Comparison of ENCODE assay signal across 15 cellular contexts in the genomic region with DNA sequence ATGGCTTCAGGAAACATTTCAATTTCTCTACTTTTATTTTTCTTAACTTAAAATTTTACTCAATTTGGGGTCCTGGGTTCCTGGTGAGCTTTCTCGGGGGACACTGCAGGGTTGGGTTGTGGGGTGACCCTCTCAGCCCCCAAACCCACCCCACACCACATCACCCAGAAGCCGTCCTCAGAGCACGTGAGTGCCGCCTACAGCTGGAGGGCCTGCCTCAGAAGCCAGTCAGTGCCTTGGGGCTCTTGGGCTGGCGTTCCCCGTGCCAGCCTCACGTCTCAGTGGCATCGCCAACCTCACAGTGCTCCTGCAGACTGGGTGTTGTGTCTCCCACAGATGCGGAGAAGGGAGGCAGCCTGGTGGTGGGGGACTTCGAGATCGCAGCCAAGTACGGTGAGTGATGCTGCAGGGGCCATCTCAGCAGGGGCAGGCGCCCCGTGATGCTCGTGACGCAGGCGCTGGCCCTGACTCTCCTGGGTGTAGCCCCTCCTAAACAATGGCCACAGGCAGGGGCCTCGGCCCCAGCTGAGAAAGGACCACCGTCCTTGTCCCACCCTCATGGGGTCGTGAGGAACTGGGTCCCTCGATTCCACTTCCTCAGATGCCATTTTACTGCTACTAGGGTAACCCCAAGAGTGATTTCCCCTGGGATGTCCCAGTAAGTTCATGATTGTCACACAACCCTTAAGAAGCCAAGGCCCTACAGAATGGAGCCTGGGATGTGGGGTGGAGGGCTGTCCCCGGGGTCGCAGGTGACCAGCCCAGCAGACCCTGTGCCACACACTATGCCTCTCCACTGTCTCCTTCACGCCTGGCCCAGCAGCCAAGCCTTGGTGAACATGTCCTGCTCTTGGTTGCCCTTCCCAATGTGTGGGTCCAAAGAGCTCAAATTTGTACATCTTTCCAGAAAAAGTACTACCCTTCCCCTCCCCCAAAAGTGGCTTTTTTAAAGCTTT. TPM values are rescaled to one million over a fixed set of nuclear protein-coding genes. Genes with fewer than 3 reads are reported as not detected.
A peak's percentile ranks its signal among the peaks of the same experiment; 100 is the strongest.
DNase-seq lines count a peak whose midpoint lies in the region; ATAC-seq, FAIRE-seq and TF ChIP-seq lines count a peak whose summit lies in the region.
"Had no signal": no experiment of that assay in that cellular context is flagged by ENCODE, and none has a peak within 500 bp of the region (broad histone marks: within the 10 kb centered on the region; RNA-seq: fewer than 3 reads in every experiment).

No MANE protein-coding gene starts in this region.

- H2AFZ ChIP-seq in mammary epithelial cell (ENCODE audit: low read depth, low read length): no peak overlapping the region

- TSS peak; percentile 47 for BruUV-seq in mammary epithelial cell (replicated peaks; lab: Mats Ljungman, UMichigan)

- no peaks in the 10 kb centered on the region for H3K9me3 Mint-ChIP-seq in CD8-positive, alpha-beta memory T cell
- no peaks in the 10 kb centered on the region for H3K9me3 Mint-ChIP-seq in neural crest cell
- H3K9me3 Mint-ChIP-seq: naive B cell; T-helper 2 cell treated with Interferon-gamma antibody and Interleukin-4, amounts not matched to agents 5 μg/mL and 100 μg/mL, for 36 hours had no signal

- TF ChIP-seq CTCF in mammary epithelial cell (conservative IDR thresholded peaks at IDR 0.05 in 1 of 2, IDR thresholded peaks at IDR 0.05 in 1 of 2; ENCODE audit: extremely low read depth in 1 of 2, insufficient read depth in 1 of 2, low read depth in 1 of 2, low read length in 2 of 2) (no peak), neural crest cell (conservative IDR thresholded peaks at IDR 0.05) (no peak)

- H4K20me1 ChIP-seq in mammary epithelial cell (ENCODE audit: insufficient read depth, low read length): no peaks in the 10 kb centered on the region

- H3K9ac ChIP-seq in mammary epithelial cell (ENCODE audit: insufficient read depth, low read length): peak overlapping the region; percentile 35

- DNase-seq in CD8-positive, alpha-beta memory T cell: peak in 1 of 5 donors; percentile 23
- DNase-seq in HTR-8/SVneo (ENCODE audit: insufficient read length, low spot score) (no peak), mammary epithelial cell (no peak), neural crest cell (ENCODE audit: low read depth, low spot score) (no peak), COR-L47 (lab: John Stamatoyannopoulos, UW) (no peak)
- DNase-seq: activated gamma-delta T cell; naive B cell; NCI-H1694 treated with DMSO at 0.1 percent for 48 hours; NCI-H524 treated with DMSO at 0.1 percent for 48 hours; retina; stimulated activated CD4-positive, alpha-beta T cell treated with anti-CD3 and anti-CD28 coated beads, Interleukin-4, amount 100 ng/mL, for 1 hour had no signal

- H3K4me1 Mint-ChIP-seq in CD8-positive, alpha-beta memory T cell: peaks cover 0 to 3% (median 0%) of the 10 kb centered on the region in 3 donors
- H3K4me1 Mint-ChIP-seq in neural crest cell: peaks cover 16% of the 10 kb centered on the region
- H3K4me1 Mint-ChIP-seq: naive B cell had no signal

- 96% methylated on average over 16 of the region's 24 CpGs for WGBS in mammary epithelial cell (ENCODE audit: low coverage, missing lambda C conversion rate)

- peak overlapping the region; percentile 31 for H3K27ac ChIP-seq in CD8-positive, alpha-beta memory T cell (ENCODE audit: low read depth, low read length)
- H3K27ac ChIP-seq in mammary epithelial cell (ENCODE audit: insufficient read depth, low read depth, low read length): peak overlapping the region; percentile 79
- H3K27ac ChIP-seq: uterus had no signal

- H3K36me3 Mint-ChIP-seq in CD8-positive, alpha-beta memory T cell: peaks cover 0 to 39% (median 6%) of the 10 kb centered on the region in 3 donors
- H3K36me3 Mint-ChIP-seq in neural crest cell (ENCODE audit: low read depth): no peaks in the 10 kb centered on the region

- in situ Hi-C loops in mammary epithelial cell (cut with MboI; ENCODE audit: low sequenced_read_pairs in 2 of 2): loop anchor here in 1 of 2 donors (25.0 kb wide), 1 partner anchor 88 kb away; no protein-coding TSS in a partner anchor

- no peaks in the 10 kb centered on the region for H3K27me3 ChIP-seq in CD8-positive, alpha-beta memory T cell (ENCODE audit: insufficient read depth, low read length, poor library complexity, severe bottlenecking)
- H3K27me3 ChIP-seq in mammary epithelial cell (ENCODE audit: insufficient read depth, low read length): no peaks in the 10 kb centered on the region
- H3K27me3 ChIP-seq: uterus had no signal

- H3K4me1 ChIP-seq in CD8-positive, alpha-beta memory T cell (ENCODE audit: insufficient read depth, low read length): no peaks in the 10 kb centered on the region
- peaks cover 53% of the 10 kb centered on the region for H3K4me1 ChIP-seq in mammary epithelial cell (ENCODE audit: insufficient read depth, low read length)

- dilution Hi-C loops in mammary epithelial cell (cut with HindIII; ENCODE audit: low sequenced_read_pairs): no loop called here

- POLR2A ChIA-PET in CD8-positive, alpha-beta memory T cell (lab: Charles Lee): interaction anchor here (0.6 kb wide), 1 partner anchor 1833 kb away, joined by 3 read pairs; no protein-coding TSS in a partner anchor

- H3K4me3 ChIP-seq in CD8-positive, alpha-beta memory T cell (ENCODE audit: low read length): no peak overlapping the region
- no peak overlapping the region for H3K4me3 ChIP-seq in mammary epithelial cell (replicated peaks in 1 of 3; ENCODE audit: insufficient read depth in 1 of 3, low read depth in 2 of 3, low read length in 3 of 3)
- H3K4me3 ChIP-seq: uterus had no signal

- H3K36me3 ChIP-seq in CD8-positive, alpha-beta memory T cell (ENCODE audit: insufficient read depth, low read length): no peaks in the 10 kb centered on the region
- H3K36me3 ChIP-seq in mammary epithelial cell (ENCODE audit: insufficient read depth, low read length): peaks cover 10% of the 10 kb centered on the region
- H3K36me3 ChIP-seq: uterus had no signal

- CTCF ChIA-PET in CD8-positive, alpha-beta memory T cell (lab: Charles Lee): no interaction called here
- CTCF ChIA-PET in mammary epithelial cell (lab: Charles Lee; ENCODE audit: low non-redundant PET): interaction anchor here (1.2 kb wide), 1 partner anchor 23 kb away, joined by 4 read pairs; no protein-coding TSS in a partner anchor

- no peaks in the 10 kb centered on the region for H3K27me3 Mint-ChIP-seq in CD8-positive, alpha-beta memory T cell
- H3K27me3 Mint-ChIP-seq in neural crest cell (ENCODE audit: low read depth): no peaks in the 10 kb centered on the region
- H3K27me3 Mint-ChIP-seq: naive B cell had no signal

- FAIRE-seq in HTR-8/SVneo (lab: Jason Lieb, UNC): peak; percentile 4

- peak overlapping the region in 1 of 8 donors; percentile 76 for H3K27ac Mint-ChIP-seq in CD8-positive, alpha-beta memory T cell
- peak overlapping the region; percentile 6 for H3K27ac Mint-ChIP-seq in neural crest cell (ENCODE audit: unreplicated experiment)
- H3K27ac Mint-ChIP-seq: T-helper 2 cell treated with Interferon-gamma antibody and Interleukin-4, amounts not matched to agents 5 μg/mL and 100 μg/mL, for 36 hours had no signal

- intact Hi-C loops in mammary epithelial cell (cut with micrococcal nuclease): loop anchor here (1.0 kb wide), 2 partner anchors 14 to 24 kb away; a partner anchor contains a TSS

- no peaks in the 10 kb centered on the region for H3K9me3 ChIP-seq in CD8-positive, alpha-beta memory T cell (ENCODE audit: low read length)
- no peaks in the 10 kb centered on the region for H3K9me3 ChIP-seq in mammary epithelial cell (replicated peaks; ENCODE audit: insufficient read depth, low read length)
- H3K9me3 ChIP-seq: uterus had no signal

- H3K4me3 Mint-ChIP-seq in CD8-positive, alpha-beta memory T cell: no peak overlapping the region
- no peak overlapping the region for H3K4me3 Mint-ChIP-seq in neural crest cell
- H3K4me3 Mint-ChIP-seq: T-helper 2 cell treated with Interferon-gamma antibody and Interleukin-4, amounts not matched to agents 5 μg/mL and 100 μg/mL, for 36 hours had no signal

- H3K79me2 ChIP-seq in mammary epithelial cell (ENCODE audit: insufficient read depth, low read length): peaks cover 21% of the 10 kb centered on the region

- H3K4me2 ChIP-seq in mammary epithelial cell (ENCODE audit: insufficient read depth, low read depth, low read length): peak overlapping the region; percentile 52

- ATAC-seq in HG03469 (IDR thresholded peaks at IDR 0.05; ENCODE audit: unreplicated experiment) (no peak), GM18858 (IDR thresholded peaks at IDR 0.05; ENCODE audit: unreplicated experiment) (no peak)

RNA-seq across cellular contexts. Expression of a gene that starts 23.8 kb away (rescaled TPM):
- total RNA-seq in CD8-positive, alpha-beta memory T cell: 10 to 100 TPM; 32.5 to 35.7 TPM
- 35.6 TPM for polyA plus RNA-seq in CD8-positive, alpha-beta memory T cell
- total RNA-seq in mammary epithelial cell (1,000 to 10,000 TPM in 1 of 2 donors, 100 to 1,000 TPM in 1; 475 to 1,432 TPM), neural crest cell (71.1 and 77.1 TPM in 2 replicates)
- 284 TPM for polyA plus RNA-seq in mammary epithelial cell
- polyA minus RNA-seq in mammary epithelial cell: 595 TPM

RNA-seq across cellular contexts. Expression of a gene that starts 28.5 kb away (rescaled TPM):
- 10 to 100 TPM; 44.2 to 47.0 TPM for total RNA-seq in CD8-positive, alpha-beta memory T cell
- polyA plus RNA-seq in CD8-positive, alpha-beta memory T cell: 36.2 TPM
- 100 to 1,000 TPM in 1 of 2 donors, 10 to 100 TPM in 1; 82.9 to 130 TPM for total RNA-seq in mammary epithelial cell
- 127 TPM for polyA plus RNA-seq in mammary epithelial cell
- 195 TPM for polyA minus RNA-seq in mammary epithelial cell
- total RNA-seq in neural crest cell: 70.0 and 73.4 TPM in 2 replicates
